Comparison of ENCODE assay signal across 1 cellular context in the genomic region with DNA sequence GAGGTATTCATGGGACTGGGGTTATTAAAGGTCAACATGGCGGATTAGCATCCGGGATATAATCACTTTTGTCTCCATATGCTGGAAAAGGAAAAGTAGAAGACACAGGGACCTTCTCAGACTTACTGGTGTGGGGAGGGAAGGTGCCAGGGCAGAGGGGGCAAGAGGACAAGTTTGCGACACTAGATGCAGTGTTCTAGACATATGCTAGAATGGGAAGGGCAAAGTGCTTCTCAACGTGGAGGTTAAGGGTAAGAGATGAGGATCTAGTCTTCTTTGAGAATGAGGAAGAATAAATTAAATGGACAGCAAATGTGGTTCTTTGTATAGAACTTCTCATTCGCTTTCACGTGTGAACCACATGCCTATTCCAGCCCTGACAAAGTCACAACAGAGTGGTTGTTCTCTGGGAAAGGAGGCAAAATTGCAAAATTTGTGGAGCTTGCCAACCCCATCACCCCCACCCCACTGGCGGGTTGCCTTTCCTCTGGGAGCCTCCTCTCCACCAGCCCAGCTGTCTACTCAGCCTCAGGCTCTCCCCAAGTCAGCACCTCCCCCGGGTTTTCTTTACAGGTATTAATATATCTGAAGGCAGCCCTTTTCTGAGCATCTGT.
TF ChIP-seq lines count a peak whose summit lies in the region.

No MANE protein-coding gene starts in this region.

TF ChIP-seq in GM12878, 131 proteins besides CTCF, POLR2A, EP300 and RAD21:
- TF ChIP-seq SP1 (IDR thresholded peaks at IDR 0.05; ENCODE audit: low read depth, low read length) (no peak), FOXM1 (IDR thresholded peaks at IDR 0.05; ENCODE audit: low read depth, low read length) (no peak), ZBED1 (IDR thresholded peaks at IDR 0.05; ENCODE audit: borderline replicate concordance) (no peak), CHD2 (IDR thresholded peaks at IDR 0.05; ENCODE audit: borderline replicate concordance, low read depth, low read length) (no peak), SIN3A (IDR thresholded peaks at IDR 0.05; ENCODE audit: low read depth, low read length) (no peak), TAF1 (IDR thresholded peaks at IDR 0.05; ENCODE audit: borderline replicate concordance, low read depth, low read length) (no peak), HDAC2 (IDR thresholded peaks at IDR 0.05) (no peak), ETV6 (conservative IDR thresholded peaks at IDR 0.05 in 1 of 2, IDR thresholded peaks at IDR 0.05 in 1 of 2; ENCODE audit: borderline replicate concordance in 1 of 2, low read depth in 1 of 2) (no peak), PML (IDR thresholded peaks at IDR 0.05; ENCODE audit: low read length) (no peak), MTA3 (IDR thresholded peaks at IDR 0.05; ENCODE audit: borderline replicate concordance, low read length) (no peak), ZNF622 (IDR thresholded peaks at IDR 0.05) (no peak)
- TF ChIP-seq, protein P1, sequence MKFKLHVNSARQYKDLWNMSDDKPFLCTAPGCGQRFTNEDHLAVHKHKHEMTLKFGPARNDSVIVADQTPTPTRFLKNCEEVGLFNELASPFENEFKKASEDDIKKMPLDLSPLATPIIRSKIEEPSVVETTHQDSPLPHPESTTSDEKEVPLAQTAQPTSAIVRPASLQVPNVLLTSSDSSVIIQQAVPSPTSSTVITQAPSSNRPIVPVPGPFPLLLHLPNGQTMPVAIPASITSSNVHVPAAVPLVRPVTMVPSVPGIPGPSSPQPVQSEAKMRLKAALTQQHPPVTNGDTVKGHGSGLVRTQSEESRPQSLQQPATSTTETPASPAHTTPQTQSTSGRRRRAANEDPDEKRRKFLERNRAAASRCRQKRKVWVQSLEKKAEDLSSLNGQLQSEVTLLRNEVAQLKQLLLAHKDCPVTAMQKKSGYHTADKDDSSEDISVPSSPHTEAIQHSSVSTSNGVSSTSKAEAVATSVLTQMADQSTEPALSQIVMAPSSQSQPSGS (IDR thresholded peaks at IDR 0.05; ENCODE audit: low read length) = no peak
- TF ChIP-seq, protein P2, sequence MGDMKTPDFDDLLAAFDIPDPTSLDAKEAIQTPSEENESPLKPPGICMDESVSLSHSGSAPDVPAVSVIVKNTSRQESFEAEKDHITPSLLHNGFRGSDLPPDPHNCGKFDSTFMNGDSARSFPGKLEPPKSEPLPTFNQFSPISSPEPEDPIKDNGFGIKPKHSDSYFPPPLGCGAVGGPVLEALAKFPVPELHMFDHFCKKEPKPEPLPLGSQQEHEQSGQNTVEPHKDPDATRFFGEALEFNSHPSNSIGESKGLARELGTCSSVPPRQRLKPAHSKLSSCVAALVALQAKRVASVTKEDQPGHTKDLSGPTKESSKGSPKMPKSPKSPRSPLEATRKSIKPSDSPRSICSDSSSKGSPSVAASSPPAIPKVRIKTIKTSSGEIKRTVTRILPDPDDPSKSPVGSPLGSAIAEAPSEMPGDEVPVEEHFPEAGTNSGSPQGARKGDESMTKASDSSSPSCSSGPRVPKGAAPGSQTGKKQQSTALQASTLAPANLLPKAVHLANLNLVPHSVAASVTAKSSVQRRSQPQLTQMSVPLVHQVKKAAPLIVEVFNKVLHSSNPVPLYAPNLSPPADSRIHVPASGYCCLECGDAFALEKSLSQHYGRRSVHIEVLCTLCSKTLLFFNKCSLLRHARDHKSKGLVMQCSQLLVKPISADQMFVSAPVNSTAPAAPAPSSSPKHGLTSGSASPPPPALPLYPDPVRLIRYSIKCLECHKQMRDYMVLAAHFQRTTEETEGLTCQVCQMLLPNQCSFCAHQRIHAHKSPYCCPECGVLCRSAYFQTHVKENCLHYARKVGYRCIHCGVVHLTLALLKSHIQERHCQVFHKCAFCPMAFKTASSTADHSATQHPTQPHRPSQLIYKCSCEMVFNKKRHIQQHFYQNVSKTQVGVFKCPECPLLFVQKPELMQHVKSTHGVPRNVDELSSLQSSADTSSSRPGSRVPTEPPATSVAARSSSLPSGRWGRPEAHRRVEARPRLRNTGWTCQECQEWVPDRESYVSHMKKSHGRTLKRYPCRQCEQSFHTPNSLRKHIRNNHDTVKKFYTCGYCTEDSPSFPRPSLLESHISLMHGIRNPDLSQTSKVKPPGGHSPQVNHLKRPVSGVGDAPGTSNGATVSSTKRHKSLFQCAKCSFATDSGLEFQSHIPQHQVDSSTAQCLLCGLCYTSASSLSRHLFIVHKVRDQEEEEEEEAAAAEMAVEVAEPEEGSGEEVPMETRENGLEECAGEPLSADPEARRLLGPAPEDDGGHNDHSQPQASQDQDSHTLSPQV (IDR thresholded peaks at IDR 0.05) = no peak
- TF ChIP-seq, protein P3, sequence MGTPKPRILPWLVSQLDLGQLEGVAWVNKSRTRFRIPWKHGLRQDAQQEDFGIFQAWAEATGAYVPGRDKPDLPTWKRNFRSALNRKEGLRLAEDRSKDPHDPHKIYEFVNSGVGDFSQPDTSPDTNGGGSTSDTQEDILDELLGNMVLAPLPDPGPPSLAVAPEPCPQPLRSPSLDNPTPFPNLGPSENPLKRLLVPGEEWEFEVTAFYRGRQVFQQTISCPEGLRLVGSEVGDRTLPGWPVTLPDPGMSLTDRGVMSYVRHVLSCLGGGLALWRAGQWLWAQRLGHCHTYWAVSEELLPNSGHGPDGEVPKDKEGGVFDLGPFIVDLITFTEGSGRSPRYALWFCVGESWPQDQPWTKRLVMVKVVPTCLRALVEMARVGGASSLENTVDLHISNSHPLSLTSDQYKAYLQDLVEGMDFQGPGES (IDR thresholded peaks at IDR 0.05) = no peak
- TF ChIP-seq, protein P4, sequence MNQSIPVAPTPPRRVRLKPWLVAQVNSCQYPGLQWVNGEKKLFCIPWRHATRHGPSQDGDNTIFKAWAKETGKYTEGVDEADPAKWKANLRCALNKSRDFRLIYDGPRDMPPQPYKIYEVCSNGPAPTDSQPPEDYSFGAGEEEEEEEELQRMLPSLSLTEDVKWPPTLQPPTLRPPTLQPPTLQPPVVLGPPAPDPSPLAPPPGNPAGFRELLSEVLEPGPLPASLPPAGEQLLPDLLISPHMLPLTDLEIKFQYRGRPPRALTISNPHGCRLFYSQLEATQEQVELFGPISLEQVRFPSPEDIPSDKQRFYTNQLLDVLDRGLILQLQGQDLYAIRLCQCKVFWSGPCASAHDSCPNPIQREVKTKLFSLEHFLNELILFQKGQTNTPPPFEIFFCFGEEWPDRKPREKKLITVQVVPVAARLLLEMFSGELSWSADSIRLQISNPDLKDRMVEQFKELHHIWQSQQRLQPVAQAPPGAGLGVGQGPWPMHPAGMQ (IDR thresholded peaks at IDR 0.05; ENCODE audit: borderline replicate concordance) = no peak
